ENCODE assay signal across 1 cellular context in the genomic region with DNA sequence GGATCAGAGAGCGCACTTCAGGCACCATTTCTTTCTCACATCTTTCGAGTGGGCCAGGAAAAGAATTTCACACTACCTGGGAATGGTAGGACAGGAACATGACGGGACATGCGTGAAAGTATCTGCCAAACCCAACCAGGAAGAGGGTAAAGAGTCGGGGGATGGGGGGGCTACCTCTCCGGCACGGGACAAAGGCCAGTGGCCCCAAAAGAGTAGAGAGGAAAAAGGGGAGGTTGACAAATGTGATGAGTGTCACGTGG.
TF ChIP-seq lines count a peak whose summit lies in the region.

No MANE protein-coding gene starts in this region.

TF ChIP-seq in WTC11, 78 proteins besides CTCF, POLR2A, EP300 and RAD21 (continued from another document):
- TF ChIP-seq, protein P1, sequence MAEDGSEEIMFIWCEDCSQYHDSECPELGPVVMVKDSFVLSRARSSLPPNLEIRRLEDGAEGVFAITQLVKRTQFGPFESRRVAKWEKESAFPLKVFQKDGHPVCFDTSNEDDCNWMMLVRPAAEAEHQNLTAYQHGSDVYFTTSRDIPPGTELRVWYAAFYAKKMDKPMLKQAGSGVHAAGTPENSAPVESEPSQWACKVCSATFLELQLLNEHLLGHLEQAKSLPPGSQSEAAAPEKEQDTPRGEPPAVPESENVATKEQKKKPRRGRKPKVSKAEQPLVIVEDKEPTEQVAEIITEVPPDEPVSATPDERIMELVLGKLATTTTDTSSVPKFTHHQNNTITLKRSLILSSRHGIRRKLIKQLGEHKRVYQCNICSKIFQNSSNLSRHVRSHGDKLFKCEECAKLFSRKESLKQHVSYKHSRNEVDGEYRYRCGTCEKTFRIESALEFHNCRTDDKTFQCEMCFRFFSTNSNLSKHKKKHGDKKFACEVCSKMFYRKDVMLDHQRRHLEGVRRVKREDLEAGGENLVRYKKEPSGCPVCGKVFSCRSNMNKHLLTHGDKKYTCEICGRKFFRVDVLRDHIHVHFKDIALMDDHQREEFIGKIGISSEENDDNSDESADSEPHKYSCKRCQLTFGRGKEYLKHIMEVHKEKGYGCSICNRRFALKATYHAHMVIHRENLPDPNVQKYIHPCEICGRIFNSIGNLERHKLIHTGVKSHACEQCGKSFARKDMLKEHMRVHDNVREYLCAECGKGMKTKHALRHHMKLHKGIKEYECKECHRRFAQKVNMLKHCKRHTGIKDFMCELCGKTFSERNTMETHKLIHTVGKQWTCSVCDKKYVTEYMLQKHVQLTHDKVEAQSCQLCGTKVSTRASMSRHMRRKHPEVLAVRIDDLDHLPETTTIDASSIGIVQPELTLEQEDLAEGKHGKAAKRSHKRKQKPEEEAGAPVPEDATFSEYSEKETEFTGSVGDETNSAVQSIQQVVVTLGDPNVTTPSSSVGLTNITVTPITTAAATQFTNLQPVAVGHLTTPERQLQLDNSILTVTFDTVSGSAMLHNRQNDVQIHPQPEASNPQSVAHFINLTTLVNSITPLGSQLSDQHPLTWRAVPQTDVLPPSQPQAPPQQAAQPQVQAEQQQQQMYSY (CRISPR knock-in tag; IDR thresholded peaks at IDR 0.05) = no peak
- TF ChIP-seq OVOL2 (CRISPR knock-in tag; IDR thresholded peaks at IDR 0.05; ENCODE audit: borderline replicate concordance) = no peak
- TF ChIP-seq GRHL2 (CRISPR knock-in tag; IDR thresholded peaks at IDR 0.05; ENCODE audit: insufficient replicate concordance, severe bottlenecking) = no peak
- TF ChIP-seq, protein P2, sequence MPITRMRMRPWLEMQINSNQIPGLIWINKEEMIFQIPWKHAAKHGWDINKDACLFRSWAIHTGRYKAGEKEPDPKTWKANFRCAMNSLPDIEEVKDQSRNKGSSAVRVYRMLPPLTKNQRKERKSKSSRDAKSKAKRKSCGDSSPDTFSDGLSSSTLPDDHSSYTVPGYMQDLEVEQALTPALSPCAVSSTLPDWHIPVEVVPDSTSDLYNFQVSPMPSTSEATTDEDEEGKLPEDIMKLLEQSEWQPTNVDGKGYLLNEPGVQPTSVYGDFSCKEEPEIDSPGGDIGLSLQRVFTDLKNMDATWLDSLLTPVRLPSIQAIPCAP (CRISPR knock-in tag; IDR thresholded peaks at IDR 0.05) = no peak
- TF ChIP-seq ZNF263 (CRISPR knock-in tag; IDR thresholded peaks at IDR 0.05; ENCODE audit: low read depth) = no peak
- no peak for TF ChIP-seq FOXJ3 (CRISPR knock-in tag; IDR thresholded peaks at IDR 0.05; ENCODE audit: borderline replicate concordance)
- TF ChIP-seq USF2 (CRISPR knock-in tag; IDR thresholded peaks at IDR 0.05) = no peak
- TF ChIP-seq ZNF423 (CRISPR knock-in tag; IDR thresholded peaks at IDR 0.05) = no peak
- TF ChIP-seq ZNF671 (CRISPR knock-in tag; IDR thresholded peaks at IDR 0.05) = no peak
- no peak for TF ChIP-seq ATF3 (CRISPR knock-in tag; conservative IDR thresholded peaks at IDR 0.05)
